In the genomic region with DNA sequence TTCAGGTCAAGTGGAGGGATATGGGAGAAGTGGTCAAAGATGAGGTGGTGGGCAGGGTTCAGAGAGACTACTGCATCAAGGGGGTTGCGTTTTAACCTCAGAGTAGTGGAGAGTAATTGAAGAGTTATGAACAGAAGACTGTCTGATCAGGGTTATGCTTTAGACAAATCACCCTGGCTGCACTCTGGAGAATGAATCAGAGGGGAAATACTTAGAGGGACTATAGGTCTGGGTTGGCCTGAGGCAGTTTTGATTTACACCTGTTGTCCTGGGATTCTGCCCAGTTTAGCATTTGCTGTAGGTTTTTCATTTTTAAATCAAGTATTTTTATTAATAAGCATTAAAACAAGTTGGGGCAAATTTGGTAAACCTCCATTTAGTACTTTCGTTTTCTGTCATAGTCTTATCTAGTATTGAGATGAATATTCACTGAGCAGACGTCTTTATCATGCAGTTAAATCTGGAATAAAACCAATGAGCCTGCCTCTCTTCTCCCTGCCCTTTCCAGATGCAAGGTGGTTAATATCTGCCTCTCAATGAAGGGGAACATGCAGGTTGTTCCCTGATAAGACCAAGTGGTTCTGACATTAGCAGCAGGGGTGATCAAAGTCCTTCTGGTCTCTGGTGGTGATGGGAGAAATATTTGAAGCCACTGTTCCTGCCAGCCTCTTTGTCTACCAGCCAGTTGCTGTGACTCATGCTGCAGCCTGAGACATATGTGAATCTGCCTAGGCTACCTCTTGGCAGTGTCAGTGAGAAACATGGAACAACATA, we compare ENCODE assay signal across 8 cellular contexts.
DNase-seq lines count a peak whose midpoint lies in the region; ATAC-seq and TF ChIP-seq lines count a peak whose summit lies in the region.

No MANE protein-coding gene starts in this region.

- peak; percentile 10 for DNase-seq in SW480 (ENCODE audit: low spot score)
- no peak for DNase-seq in right lobe of liver
- DNase-seq in hippocampal formation (lab: John Stamatoyannopoulos, UW): no peak
- DNase-seq in occipital lobe (lab: John Stamatoyannopoulos, UW): no peak
- no peak for DNase-seq in immature natural killer cell

- H3K27me3 Mint-ChIP-seq in immature natural killer cell (ENCODE audit: low read depth in 3 of 3): peaks cover 0 to 9% (median 0%) of the 10 kb centered on the region in 3 donors

- H3K4me3 Mint-ChIP-seq in immature natural killer cell: peak overlapping the region in 1 of 5 donors; percentile 26

- peak overlapping the region in 3 of 6 donors; percentile 8 to 56 (median 9) for H3K27ac Mint-ChIP-seq in immature natural killer cell

- no peaks in the 10 kb centered on the region for H3K36me3 ChIP-seq in right lobe of liver

- H3K4me1 Mint-ChIP-seq in immature natural killer cell: no peaks in the 10 kb centered on the region

- TF ChIP-seq CTCF in right lobe of liver (IDR thresholded peaks at IDR 0.05): no peak

- no peaks in the 10 kb centered on the region for H3K4me1 ChIP-seq in right lobe of liver

- no peaks in the 10 kb centered on the region for H3K9me3 ChIP-seq in right lobe of liver

- 35% methylated on average over 3 of the region's 3 CpGs for WGBS in right lobe of liver (ENCODE audit: insufficient coverage, low coverage, low lambda C conversion rate, missing lambda C conversion rate)

- no peaks in the 10 kb centered on the region for H3K9me3 Mint-ChIP-seq in immature natural killer cell

- no peak overlapping the region for H3K27ac ChIP-seq in right lobe of liver

- intact Hi-C loops in right lobe of liver (cut with DNase I): no loop called here

- TF ChIP-seq POLR2A in right lobe of liver (IDR thresholded peaks at IDR 0.05): no peak

- ATAC-seq in GM18508 (IDR thresholded peaks at IDR 0.05; ENCODE audit: insufficient read depth, unreplicated experiment) (peak; percentile 42), HG02642 (IDR thresholded peaks at IDR 0.05; ENCODE audit: poor library complexity, unreplicated experiment) (peak; percentile 63), right lobe of liver (peak in 3 of 4 donors; percentile 35 to 83 (median 62)), HG03159 (IDR thresholded peaks at IDR 0.05; ENCODE audit: unreplicated experiment) (no peak)

- no peak overlapping the region for H3K4me3 ChIP-seq in right lobe of liver

- no peaks in the 10 kb centered on the region for H3K36me3 Mint-ChIP-seq in immature natural killer cell

- no peaks in the 10 kb centered on the region for H3K27me3 ChIP-seq in right lobe of liver
